10 cellular contexts compared by ENCODE assay signal in the genomic region with DNA sequence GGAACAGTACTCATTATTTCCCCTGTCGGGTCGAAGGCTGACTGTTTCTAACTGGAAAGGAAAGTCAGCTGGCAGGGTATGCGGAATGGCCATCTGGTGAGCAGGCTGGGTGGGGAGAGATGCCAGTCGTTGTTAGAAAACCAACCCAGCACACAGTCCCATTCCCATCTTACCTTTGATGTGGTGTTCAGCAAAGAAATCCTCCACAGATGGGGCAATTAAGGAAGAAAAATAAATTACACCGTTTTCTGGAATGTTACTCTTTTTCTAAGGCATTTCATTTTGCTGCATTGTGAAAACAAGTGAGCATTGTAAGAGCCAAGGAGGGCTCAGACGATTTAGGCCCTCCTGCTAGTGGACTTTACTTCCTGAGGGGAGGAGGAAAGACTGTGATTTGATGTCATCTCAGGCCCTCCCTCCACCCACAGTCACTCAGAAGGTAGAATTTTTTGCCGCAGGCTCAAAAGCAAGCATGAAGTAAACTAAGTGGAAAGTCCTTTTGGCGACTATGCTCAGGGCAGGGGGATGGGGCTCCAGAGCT. TPM values are rescaled to one million over a fixed set of nuclear protein-coding genes. Genes with fewer than 3 reads are reported as not detected.
A peak's percentile ranks its signal among the peaks of the same experiment; 100 is the strongest.
DNase-seq lines count a peak whose midpoint lies in the region; ATAC-seq, FAIRE-seq and TF ChIP-seq lines count a peak whose summit lies in the region.
"Had no signal": no experiment of that assay in that cellular context is flagged by ENCODE, and none has a peak within 500 bp of the region (broad histone marks: within the 10 kb centered on the region; RNA-seq: fewer than 3 reads in every experiment).

Gene SLC16A4, minus strand, starts transcription at position 335 of the 541 bp plus-strand sequence. CDS start 1,703 bp downstream, outside the sequence.

- peaks cover 3% of the 10 kb centered on the region for H3K27me3 Mint-ChIP-seq in brain

- no peak for TF ChIP-seq POLR2A in H54 (IDR thresholded peaks at IDR 0.05; ENCODE audit: low read depth, low read length)

- ATAC-seq in HG03442 (IDR thresholded peaks at IDR 0.05; ENCODE audit: unreplicated experiment) (no peak), GM21367 (IDR thresholded peaks at IDR 0.05; ENCODE audit: unreplicated experiment) (no peak)

- peaks cover 15% of the 10 kb centered on the region for H3K36me3 Mint-ChIP-seq in brain

- no peaks in the 10 kb centered on the region for H3K9me3 Mint-ChIP-seq in brain

- FAIRE-seq in H54 (lab: Jason Lieb, UNC): peak; percentile 76

- no peaks in the 10 kb centered on the region for H3K9me3 ChIP-seq in iPS-20b (ENCODE audit: insufficient read depth, low read depth, low read length)
- H3K9me3 ChIP-seq in skeletal muscle satellite cell (replicated peaks; ENCODE audit: low read length): no peaks in the 10 kb centered on the region
- H3K9me3 ChIP-seq: neutrophil had no signal

- H3K36me3 ChIP-seq in iPS-20b (ENCODE audit: insufficient read depth, low read depth, low read length) (no peaks in the 10 kb centered on the region), skeletal muscle satellite cell (ENCODE audit: insufficient read depth, low read length) (no peaks in the 10 kb centered on the region)

- H3K4me3 ChIP-seq in iPS-20b (ENCODE audit: low read length) (no peak within 1 kb of the TSS), skeletal muscle satellite cell (ENCODE audit: low read length) (peak within 1 kb of the TSS; percentile 41)

- peak within 1 kb of the TSS; percentile 47 to 91 (median 88) for H3K27ac Mint-ChIP-seq in brain

- H3K27ac ChIP-seq in iPS-20b (ENCODE audit: low read length): no peak within 1 kb of the TSS
- H3K27ac ChIP-seq: neutrophil had no signal

- H3K27me3 ChIP-seq in iPS-20b (ENCODE audit: insufficient read depth, low read length): no peaks in the 10 kb centered on the region
- H3K27me3 ChIP-seq in skeletal muscle satellite cell (ENCODE audit: control insufficient read depth, insufficient read depth, low read length): no peaks in the 10 kb centered on the region
- H3K27me3 ChIP-seq: neutrophil had no signal

- H3K4me2 ChIP-seq in skeletal muscle satellite cell (ENCODE audit: low read length): peak within 1 kb of the TSS; percentile 67

- H3K4me1 ChIP-seq in iPS-20b (ENCODE audit: insufficient read depth, low read length) (peaks cover 11% of the 10 kb centered on the region), skeletal muscle satellite cell (ENCODE audit: control insufficient read depth, insufficient read depth, low read length) (peaks cover 37% of the 10 kb centered on the region)

- TF ChIP-seq CTCF in brain (conservative IDR thresholded peaks at IDR 0.05): no peak

- H3K4me1 Mint-ChIP-seq in brain: peaks cover 22% of the 10 kb centered on the region

- peak within 1 kb of the TSS; percentile 23 to 80 (median 64) for H3K4me3 Mint-ChIP-seq in brain

- no peak for DNase-seq in H54 (ENCODE audit: insufficient read length, low spot score)
- DNase-seq in T-helper 1 cell: no peak
- no peak for DNase-seq in DMS79 (lab: John Stamatoyannopoulos, UW)
- DNase-seq: NCI-H1105 had no signal

- H3K9ac ChIP-seq in iPS-20b (ENCODE audit: low read depth, low read length) (peak within 1 kb of the TSS; percentile 6; the same call in 1 of the 2 replicates), skeletal muscle satellite cell (ENCODE audit: low read depth, low read length) (peak within 1 kb of the TSS; percentile 37)

RNA-seq across cellular contexts. Expression of gene SLC16A4, which starts in this region (rescaled TPM):
- 2.4 TPM for polyA plus RNA-seq in brain (ENCODE audit: insufficient read depth, low read depth, low replicate concordance)
- total RNA-seq in skeletal muscle satellite cell (2012; rRNA removed): 17.0 and 30.9 TPM in 2 replicates
